In genomic region chrX:55451990-55452824, GRCh38 we compare ENCODE assay signal across 1 cellular context.
TF ChIP-seq lines count a peak whose summit lies in the region.

Gene MAGEH1 (plus strand): TSS chrX:55452127. CDS start chrX:55452375, 248 bp downstream.

TF ChIP-seq in K562, 482 proteins besides CTCF, POLR2A, EP300 and RAD21 (continued from another document):
- no peak for TF ChIP-seq ZBTB26 (CRISPR knock-in tag; IDR thresholded peaks at IDR 0.05)
- TF ChIP-seq GATAD2B (IDR thresholded peaks at IDR 0.05; ENCODE audit: borderline replicate concordance), result no peak
- TF ChIP-seq ZNF408 (CRISPR knock-in tag; IDR thresholded peaks at IDR 0.05; ENCODE audit: low read depth), result no peak
- no peak for TF ChIP-seq TOE1 (IDR thresholded peaks at IDR 0.05; ENCODE audit: borderline replicate concordance)
- no peak for TF ChIP-seq TOE1 (CRISPR knock-in tag; IDR thresholded peaks at IDR 0.05; ENCODE audit: borderline replicate concordance, low read depth)
- TF ChIP-seq ZNF165 (CRISPR knock-in tag; IDR thresholded peaks at IDR 0.05; ENCODE audit: borderline replicate concordance), result no peak
- no peak for TF ChIP-seq ZNF764 (CRISPR knock-in tag; IDR thresholded peaks at IDR 0.05; ENCODE audit: low read depth)
- no peak for TF ChIP-seq SRSF7 (optimal IDR thresholded peaks at IDR 0.05; ENCODE audit: low read depth, low read length)
- TF ChIP-seq ZFP36 (IDR thresholded peaks at IDR 0.05; ENCODE audit: low read depth, low read length, partially characterized antibody), result no peak
- peak; percentile 31; the same call in 1 of the 2 replicates for TF ChIP-seq C11orf30 (IDR thresholded peaks at IDR 0.05; ENCODE audit: low read depth)
- peak; percentile 57 for TF ChIP-seq EP400 (IDR thresholded peaks at IDR 0.05)
- peak; percentile 72; the same call in 1 of the 2 replicates for TF ChIP-seq TFAP4 (CRISPR knock-in tag; IDR thresholded peaks at IDR 0.05; ENCODE audit: borderline replicate concordance)
- TF ChIP-seq E2F3 (CRISPR knock-in tag; IDR thresholded peaks at IDR 0.05), result no peak
- no peak for TF ChIP-seq CHCHD3 (CRISPR knock-in tag; IDR thresholded peaks at IDR 0.05)
- no peak for TF ChIP-seq ATF1 (CRISPR knock-in tag; IDR thresholded peaks at IDR 0.05)
- peak; percentile 22; the same call in 1 of the 2 replicates for TF ChIP-seq ATF1 (tag; IDR thresholded peaks at IDR 0.05)
- peak; percentile 80 for TF ChIP-seq GABPA (tag; conservative IDR thresholded peaks at IDR 0.05; ENCODE audit: low read depth)
- TF ChIP-seq ZBTB40 (IDR thresholded peaks at IDR 0.05), result peak; percentile 83
- TF ChIP-seq ZBTB40 (CRISPR knock-in tag; IDR thresholded peaks at IDR 0.05), result no peak
- no peak for TF ChIP-seq ZNF445 (CRISPR knock-in tag; IDR thresholded peaks at IDR 0.05; ENCODE audit: low read depth)
- no peak for TF ChIP-seq ZNF311 (CRISPR knock-in tag; IDR thresholded peaks at IDR 0.05)
- peak; percentile 71; the same call in 1 of the 2 replicates for TF ChIP-seq PKNOX1 (IDR thresholded peaks at IDR 0.05)
- TF ChIP-seq POLR2H (tag; IDR thresholded peaks at IDR 0.05; ENCODE audit: low read depth), result 0 out of 2 replicates have a peak, but pooled peaks have one; percentile 22
- TF ChIP-seq NRF1 (conservative IDR thresholded peaks at IDR 0.05 in 1 of 2, IDR thresholded peaks at IDR 0.05 in 1 of 2), result peak; percentile 80 to 83
- TF ChIP-seq ZKSCAN1 (IDR thresholded peaks at IDR 0.05; ENCODE audit: low read depth, low read length), result no peak
- TF ChIP-seq HDAC2 (IDR thresholded peaks at IDR 0.05), result no peak
- TF ChIP-seq POLR2G (IDR thresholded peaks at IDR 0.05; ENCODE audit: low read depth, low read length), result peak; percentile 67
- peak; percentile 49 for TF ChIP-seq KDM5B (IDR thresholded peaks at IDR 0.05; ENCODE audit: insufficient replicate concordance, low read depth, low read length)
- TF ChIP-seq TARDBP (IDR thresholded peaks at IDR 0.05), result no peak
- no peak for TF ChIP-seq ARID2 (IDR thresholded peaks at IDR 0.05)
- TF ChIP-seq RBFOX2 (IDR thresholded peaks at IDR 0.05; ENCODE audit: low read depth, low read length), result peak; percentile 72
- TF ChIP-seq ZNF75A (CRISPR knock-in tag; IDR thresholded peaks at IDR 0.05), result no peak
